ENCODE assay signal across 14 cellular contexts in the genomic region with DNA sequence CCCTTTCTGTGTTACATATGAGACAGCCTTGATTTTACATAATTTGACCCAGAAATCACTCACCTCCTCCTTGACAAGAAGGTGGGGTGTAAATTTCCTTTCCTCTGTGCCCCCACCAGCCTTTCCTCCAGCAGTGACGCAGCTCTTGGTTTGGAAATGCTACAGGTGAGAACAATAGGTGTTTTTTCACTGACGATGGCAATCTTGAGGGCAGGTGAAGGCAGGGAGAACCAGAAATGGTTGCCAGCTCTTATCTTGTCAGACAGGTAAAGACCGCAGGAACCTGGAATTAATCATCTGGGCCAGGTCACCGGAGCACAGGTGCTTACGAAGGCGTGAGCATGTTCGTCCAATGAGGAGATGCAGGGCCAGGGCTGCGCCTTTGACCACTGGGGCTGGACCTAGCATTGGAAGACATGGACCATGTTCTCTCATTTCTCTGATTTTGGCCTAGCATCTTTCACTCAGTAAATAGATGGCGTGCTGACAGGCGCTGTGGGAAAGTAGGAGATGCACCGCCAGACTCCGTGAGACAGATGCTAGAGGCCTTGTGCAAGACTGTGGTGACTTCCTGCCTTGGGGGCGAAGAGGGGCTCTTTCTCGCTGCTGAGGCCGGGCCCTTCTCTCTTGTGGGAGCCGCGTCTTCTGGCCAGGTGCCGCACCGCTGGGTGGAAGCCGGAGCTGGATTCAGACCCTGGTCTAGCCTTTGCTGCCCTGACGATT. TPM values are rescaled to one million over a fixed set of nuclear protein-coding genes. Genes with fewer than 3 reads are reported as not detected.
"Had no signal": no experiment of that assay in that cellular context is flagged by ENCODE, and none has a peak within 500 bp of the region (broad histone marks: within the 10 kb centered on the region; RNA-seq: fewer than 3 reads in every experiment).

No MANE protein-coding gene starts in this region.

- DNase-seq: activated CD4-positive, alpha-beta T cell treated with anti-CD3 and anti-CD28 coated beads, Interleukin-2, amount 50 U/mL, for 4 hours; activated effector memory CD4-positive, alpha-beta T cell treated with Interleukin-2 at 50 U/mL for 16 hours; activated T-cell treated with anti-CD3 and anti-CD28 coated beads, Interleukin-2, amount 50 U/mL, for 1 hour; amygdala; endodermal cell; left ventricle myocardium superior; stimulated activated CD4-positive, alpha-beta T cell treated with anti-CD3 and anti-CD28 coated beads, Interleukin-4, amount 100 ng/mL, for 4 hours; stomach; tibial artery had no signal

- H3K36me3 ChIP-seq: gastrocnemius medialis, stomach, tibial artery had no signal

- H3K4me3 ChIP-seq: gastrocnemius medialis, stomach, tibial artery had no signal

- ATAC-seq: activated CD4-positive, CD25-positive, alpha-beta regulatory T cell treated with anti-CD3 and anti-CD28 coated beads, Interleukin-2, amount 50 U/mL, for 24 hours; left ventricle myocardium superior had no signal

- H3K9me3 ChIP-seq: gastrocnemius medialis, stomach, tibial artery had no signal

- H3K27ac ChIP-seq: stomach, tibial artery had no signal

RNA-seq across cellular contexts. Expression of gene CIDEA, which starts 4.0 kb away (rescaled TPM):
- total RNA-seq: chondrocyte, endodermal cell, osteoblast, renal cortical epithelial cell, stomach had no signal
